12 cellular contexts compared by ENCODE assay signal in genomic region chr10:35019037-35019794, GRCh38.
"Had no signal": no experiment of that assay in that cellular context is flagged by ENCODE, and none has a peak within 500 bp of the region (broad histone marks: within the 10 kb centered on the region; RNA-seq: fewer than 3 reads in every experiment).

No MANE protein-coding gene starts in this region.

- DNase-seq: activated effector memory CD4-positive, alpha-beta T cell treated with Interleukin-2 at 50 U/mL for 16 hours; aorta; dorsolateral prefrontal cortex; hippocampal formation; lower lobe of right lung; sigmoid colon; SJCRH30; stimulated activated naive CD4-positive, alpha-beta T cell treated with Interleukin-2 at 50 U/mL for 16 hours had no signal

- H3K27me3 ChIP-seq: breast epithelium, dorsolateral prefrontal cortex, sigmoid colon, SJCRH30 had no signal

- H3K4me1 Mint-ChIP-seq: nephron had no signal

- H3K4me3 ChIP-seq: breast epithelium, dorsolateral prefrontal cortex, lower lobe of right lung, sigmoid colon, SJCRH30 had no signal

- H3K9me3 Mint-ChIP-seq: nephron; T-helper 2 cell treated with Interferon-gamma antibody and Interleukin-4, amounts not matched to agents 5 μg/mL and 100 μg/mL, for 36 hours had no signal

- H3K27ac Mint-ChIP-seq: nephron; T-helper 2 cell treated with Interferon-gamma antibody and Interleukin-4, amounts not matched to agents 5 μg/mL and 100 μg/mL, for 36 hours had no signal

- H3K4me3 Mint-ChIP-seq: nephron; T-helper 2 cell treated with Interferon-gamma antibody and Interleukin-4, amounts not matched to agents 5 μg/mL and 100 μg/mL, for 36 hours had no signal

- H3K27ac ChIP-seq: breast epithelium, dorsolateral prefrontal cortex, lower lobe of right lung, sigmoid colon, SJCRH30 had no signal

- ATAC-seq: esophagus mucosa, lower lobe of right lung had no signal

- H3K36me3 ChIP-seq: breast epithelium had no signal

- H3K4me1 ChIP-seq: breast epithelium, lower lobe of right lung, sigmoid colon, SJCRH30 had no signal
